Comparison of ENCODE assay signal across 19 cellular contexts in genomic region chr15:92583311-92584034, GRCh38.
"Had no signal": no experiment of that assay in that cellular context is flagged by ENCODE, and none has a peak within 500 bp of the region (broad histone marks: within the 10 kb centered on the region; RNA-seq: fewer than 3 reads in every experiment).

No MANE protein-coding gene starts in this region.

- ATAC-seq: SK-N-SH treated with all-trans-retinoic acid at 6 μM for 48 hours had no signal

- H3K9me3 ChIP-seq: MG63, SJCRH30 had no signal

- H3K36me3 ChIP-seq: MG63, SJCRH30 had no signal

- DNase-seq: KBM-7, MG63, NCI-H1092, NCI-H1105 treated with DMSO at 0.1 percent for 48 hours, NCI-H1417 treated with DMSO at 0.1 percent for 48 hours, NCI-H146, NCI-H1694 treated with DMSO at 0.1 percent for 48 hours, NCI-H1930, NCI-H2081, NCI-H2107, NCI-H2227 treated with DMSO at 0.1 percent for 48 hours, NCI-H524, NCI-H526 treated with DMSO at 0.1 percent for 48 hours, NCI-H748 treated with DMSO at 0.1 percent for 48 hours, RPMI8226, SHP77 treated with DMSO at 0.1 percent for 48 hours, SJCRH30 had no signal

- H3K4me1 ChIP-seq: SJCRH30 had no signal

- H3K4me3 ChIP-seq: MG63, SJCRH30 had no signal

- H3K27ac ChIP-seq: HL-60, SJCRH30 had no signal

- H3K27me3 ChIP-seq: MG63 had no signal
